Comparison of ENCODE assay signal across 9 cellular contexts in the genomic region with DNA sequence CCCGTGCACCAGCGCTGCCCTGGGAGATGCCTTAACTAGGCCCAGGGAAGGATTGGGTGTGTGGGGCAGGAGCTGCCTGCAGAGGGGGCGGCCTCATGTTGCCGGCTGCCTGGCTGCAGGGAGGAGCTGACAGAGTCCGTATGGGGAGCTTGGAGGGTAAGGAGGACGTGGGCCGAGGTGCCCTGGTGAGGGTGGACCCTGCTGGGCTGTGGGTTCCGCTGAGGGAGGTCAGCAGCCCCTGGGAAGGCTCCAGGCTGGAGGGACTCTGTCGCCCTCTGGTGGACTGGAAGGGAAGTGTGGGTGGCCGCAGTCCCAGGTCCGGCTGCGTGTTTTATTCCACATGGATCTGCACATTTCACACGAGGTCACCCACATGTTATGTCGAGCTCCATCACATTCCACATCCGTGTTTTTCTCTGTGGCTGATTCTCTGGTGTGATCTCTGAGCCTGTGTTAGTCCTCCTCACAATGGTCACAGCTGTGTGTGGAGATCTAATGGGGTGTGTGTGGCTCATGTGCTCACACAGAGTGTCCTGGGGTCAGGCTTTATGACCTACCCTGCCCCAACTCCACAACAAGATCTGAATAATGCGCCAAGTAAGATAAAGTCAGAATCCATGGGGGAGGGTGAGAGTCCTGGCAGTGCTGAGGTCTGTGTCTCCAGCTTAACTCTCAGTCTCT. TPM values are rescaled to one million over a fixed set of nuclear protein-coding genes. Genes with fewer than 3 reads are reported as not detected.
DNase-seq lines count a peak whose midpoint lies in the region; ATAC-seq, FAIRE-seq and TF ChIP-seq lines count a peak whose summit lies in the region.
"Had no signal": no experiment of that assay in that cellular context is flagged by ENCODE, and none has a peak within 500 bp of the region (broad histone marks: within the 10 kb centered on the region; RNA-seq: fewer than 3 reads in every experiment).

No MANE protein-coding gene starts in this region.

- no peaks in the 10 kb centered on the region for H3K36me3 Mint-ChIP-seq in activated CD4-positive, alpha-beta T cell treated with anti-CD3 and anti-CD28 coated beads, Interleukin-2, amount 10 ng/mL, durations not matched to agents 24 days and 14 days (ENCODE audit: low read depth)
- H3K36me3 Mint-ChIP-seq in neural crest cell (ENCODE audit: low read depth), result no peaks in the 10 kb centered on the region
- H3K36me3 Mint-ChIP-seq: T-cell had no signal

- TF ChIP-seq CTCF in epithelial cell of esophagus (IDR thresholded peaks at IDR 0.05; ENCODE audit: insufficient read depth, low read depth, low read length, missing control alignments) (peak; percentile 93), neural crest cell (conservative IDR thresholded peaks at IDR 0.05) (peak; percentile 92)

- peak; percentile 80 for DNase-seq in D341Med (ENCODE audit: low spot score)
- DNase-seq in HTR-8/SVneo (ENCODE audit: insufficient read length, low spot score), result peak; percentile 24
- DNase-seq in activated CD4-positive, alpha-beta T cell treated with anti-CD3 and anti-CD28 coated beads, Interleukin-2, amount 10 ng/mL, durations not matched to agents 24 days and 14 days, result peak; percentile 79
- DNase-seq in epithelial cell of esophagus (ENCODE audit: low read depth), result peak; percentile 15
- DNase-seq in neural crest cell (ENCODE audit: low read depth, low spot score), result peak; percentile 65
- peak in 1 of 2 donors; percentile 62 for DNase-seq in aorta
- DNase-seq in NCI-H2107 (lab: John Stamatoyannopoulos, UW), result no peak

- ATAC-seq in aorta (ENCODE audit: low FRiP score) (peak; percentile 70), GM21619 (IDR thresholded peaks at IDR 0.05; ENCODE audit: unreplicated experiment) (no peak)

- no peaks in the 10 kb centered on the region for H3K27me3 Mint-ChIP-seq in activated CD4-positive, alpha-beta T cell treated with anti-CD3 and anti-CD28 coated beads, Interleukin-2, amount 10 ng/mL, durations not matched to agents 24 days and 14 days
- peaks cover 57% of the 10 kb centered on the region for H3K27me3 Mint-ChIP-seq in neural crest cell (ENCODE audit: low read depth)

- no peaks in the 10 kb centered on the region for H3K9me3 Mint-ChIP-seq in activated CD4-positive, alpha-beta T cell treated with anti-CD3 and anti-CD28 coated beads, Interleukin-2, amount 10 ng/mL, durations not matched to agents 24 days and 14 days
- H3K9me3 Mint-ChIP-seq in neural crest cell, result peaks cover 3% of the 10 kb centered on the region
- H3K9me3 Mint-ChIP-seq: T-cell had no signal

- H3K27ac Mint-ChIP-seq in activated CD4-positive, alpha-beta T cell treated with anti-CD3 and anti-CD28 coated beads, Interleukin-2, amount 10 ng/mL, durations not matched to agents 24 days and 14 days, result no peak overlapping the region
- no peak overlapping the region for H3K27ac Mint-ChIP-seq in neural crest cell (ENCODE audit: unreplicated experiment)
- H3K27ac Mint-ChIP-seq: T-cell had no signal

- no peaks in the 10 kb centered on the region for H3K27me3 ChIP-seq in aorta (ENCODE audit: control insufficient read depth in 1 of 2, insufficient read depth in 2 of 2, low read length in 1 of 2)

- 18 to 19% methylated on average over 16 of the region's 16 CpGs for WGBS in aorta, 2 donors

- intact Hi-C loops in activated CD4-positive, alpha-beta T cell treated with anti-CD3 and anti-CD28 coated beads, Interleukin-2, amount 10 ng/mL, durations not matched to agents 24 days and 14 days (cut with micrococcal nuclease), result loop anchor here (1.0 kb wide), 1 partner anchor 29 kb away; no protein-coding TSS in a partner anchor
- intact Hi-C loops in aorta (cut with DNase I), result loop anchor here in 1 of 2 donors (5.0 kb wide), 1 partner anchor 149 kb away; no protein-coding TSS in a partner anchor

- H3K27ac ChIP-seq in aorta (ENCODE audit: low read depth in 1 of 2, low read length in 2 of 2), result no peak overlapping the region

- no peak overlapping the region for H3K4me3 Mint-ChIP-seq in activated CD4-positive, alpha-beta T cell treated with anti-CD3 and anti-CD28 coated beads, Interleukin-2, amount 10 ng/mL, durations not matched to agents 24 days and 14 days
- no peak overlapping the region for H3K4me3 Mint-ChIP-seq in neural crest cell
- H3K4me3 Mint-ChIP-seq: T-cell had no signal

- peak; percentile 78 for FAIRE-seq in HTR-8/SVneo (lab: Jason Lieb, UNC)

- no peaks in the 10 kb centered on the region for H3K4me1 ChIP-seq in aorta (ENCODE audit: control insufficient read depth in 1 of 2, insufficient read depth in 2 of 2, low read length in 2 of 2)

- H3K4me3 ChIP-seq in epithelial cell of esophagus (ENCODE audit: low read length) (no peak overlapping the region), aorta (ENCODE audit: low read length in 2 of 2) (no peak overlapping the region)

- H3K36me3 ChIP-seq in aorta (ENCODE audit: control insufficient read depth in 1 of 2, insufficient read depth in 2 of 2, low read length in 1 of 2), result no peaks in the 10 kb centered on the region

- H3K9me3 ChIP-seq in aorta (ENCODE audit: control insufficient read depth, low read length), result no peaks in the 10 kb centered on the region

- no peaks in the 10 kb centered on the region for H3K4me1 Mint-ChIP-seq in activated CD4-positive, alpha-beta T cell treated with anti-CD3 and anti-CD28 coated beads, Interleukin-2, amount 10 ng/mL, durations not matched to agents 24 days and 14 days
- H3K4me1 Mint-ChIP-seq in neural crest cell, result no peaks in the 10 kb centered on the region

RNA-seq across cellular contexts. Expression of gene CEACAM8, which starts 1.8 kb away (rescaled TPM):
- total RNA-seq in activated CD4-positive, alpha-beta T cell treated with anti-CD3 and anti-CD28 coated beads, Interleukin-2, amount 10 ng/mL, durations not matched to agents 24 days and 14 days, result not detected in 2 replicates
- total RNA-seq in neural crest cell (not detected in 2 replicates), aorta (under 1 TPM in 1 of 2 donors, not detected in 1; 0.19 TPM)
- polyA plus RNA-seq in aorta, result under 1 TPM in 1 of 2 donors, not detected in 1; 0.50 TPM
- total RNA-seq: T-cell had no signal
